In genomic region chr10:106511917-106512316, GRCh38 we compare ENCODE assay signal across 34 cellular contexts.
"Had no signal": no experiment of that assay in that cellular context is flagged by ENCODE, and none has a peak within 500 bp of the region (broad histone marks: within the 10 kb centered on the region; RNA-seq: fewer than 3 reads in every experiment).

No MANE protein-coding gene starts in this region.

- H3K27me3 ChIP-seq: adrenal gland, ascending aorta, body of pancreas, brain microvascular endothelial cell, breast epithelium, cardiac muscle cell had no signal

- DNase-seq: activated effector memory CD4-positive, alpha-beta T cell treated with anti-CD3 and anti-CD28 coated beads, Interleukin-2, amount 50 U/mL, for 16 hours; activated effector memory CD4-positive, alpha-beta T cell treated with Interleukin-2 at 50 U/mL for 16 hours; activated gamma-delta T cell; activated gamma-delta T cell treated with Interleukin-2 at 50 U/mL for 16 hours; activated naive CD4-positive, alpha-beta T cell; activated naive CD4-positive, alpha-beta T cell treated with anti-CD3 and anti-CD28 coated beads for 36 hours; activated naive CD4-positive, alpha-beta T cell treated with anti-CD3 and anti-CD28 coated beads, Interleukin-2, amount 10 ng/mL, durations not matched to agents 7 days and 5 days; activated naive CD4-positive, alpha-beta T cell treated with anti-CD3 and anti-CD28 coated beads, Interleukin-2, amount 50 U/mL, for 16 hours; activated naive CD4-positive, alpha-beta T cell treated with Interleukin-2 at 50 U/mL for 16 hours; activated naive CD8-positive, alpha-beta T cell treated with anti-CD3 and anti-CD28 coated beads for 36 hours; activated naive CD8-positive, alpha-beta T cell treated with anti-CD3 and anti-CD28 coated beads, Interleukin-2, amount 10 ng/mL, durations not matched to agents 7 days and 5 days; activated naive CD8-positive, alpha-beta T cell treated with anti-CD3 and anti-CD28 coated beads, Interleukin-2, amount 50 U/mL, for 24 hours; activated T-cell treated with anti-CD3 and anti-CD28 coated beads, Interleukin-2, amount 50 U/mL, for 1 hour; activated T-cell treated with anti-CD3 and anti-CD28 coated beads, Interleukin-2, amount 50 U/mL, for 24 hours; activated T-cell treated with anti-CD3 and anti-CD28 coated beads, Interleukin-2, amount 50 U/mL, for 4 hours; activated T-cell treated with anti-CD3 and anti-CD28 coated beads, Interleukin-2, amount 50 U/mL, for 48 hours; activated T-cell treated with anti-CD3 and anti-CD28 coated beads, Interleukin-2, amount 50 U/mL, for 72 hours; adrenal gland; amniotic stem cell; amygdala; anterior cingulate cortex; aorta; body of pancreas; brain microvascular endothelial cell; caudate nucleus; central memory CD4-positive, alpha-beta T cell; cerebellar nuclear complex had no signal

- H3K4me1 ChIP-seq: adrenal gland, ascending aorta, body of pancreas, breast epithelium had no signal

- ATAC-seq: activated naive CD4-positive, alpha-beta T cell treated with anti-CD3 and anti-CD28 coated beads, Interleukin-2, amount 50 U/mL, for 72 hours; activated naive CD8-positive, alpha-beta T cell treated with anti-CD3 and anti-CD28 coated beads, Interleukin-2, amount 50 U/mL, for 24 hours; activated T-cell treated with anti-CD3 and anti-CD28 coated beads, Interleukin-2, amount 50 U/mL, for 4 hours; activated T-cell treated with anti-CD3 and anti-CD28 coated beads, Interleukin-2, amount 50 U/mL, for 72 hours; activated T-helper 17 cell treated with anti-CD3 and anti-CD28 coated beads, Interleukin-2, amount 50 U/mL, for 72 hours; body of pancreas had no signal

- H3K36me3 ChIP-seq: adrenal gland, ascending aorta, brain microvascular endothelial cell, breast epithelium, cardiac muscle cell had no signal

- FAIRE-seq: astrocyte, bronchial epithelial cell had no signal

- H3K4me3 ChIP-seq: adrenal gland, ascending aorta, body of pancreas, breast epithelium, cardiac muscle cell had no signal

- H3K9me3 ChIP-seq: adrenal gland, ascending aorta, body of pancreas, breast epithelium had no signal

- H3K27ac ChIP-seq: adrenal gland, ascending aorta, body of pancreas, brain microvascular endothelial cell, breast epithelium, cardiac muscle cell had no signal
